8 cellular contexts compared by ENCODE assay signal in genomic region chr12:96427269-96427729, GRCh38. TPM values are rescaled to one million over a fixed set of nuclear protein-coding genes. Genes with fewer than 3 reads are reported as not detected.
DNase-seq lines count a peak whose midpoint lies in the region; ATAC-seq, FAIRE-seq and TF ChIP-seq lines count a peak whose summit lies in the region.

No MANE protein-coding gene starts in this region.

- H3K36me3 Mint-ChIP-seq in activated naive CD8-positive, alpha-beta T cell treated with anti-CD3 and anti-CD28 coated beads, Interleukin-2, amount 50 U/mL, for 24 hours (ENCODE audit: low read depth), result peaks cover 4% of the 10 kb centered on the region

- H3K4me3 Mint-ChIP-seq in activated naive CD8-positive, alpha-beta T cell treated with anti-CD3 and anti-CD28 coated beads, Interleukin-2, amount 50 U/mL, for 24 hours, result no peak overlapping the region

- intact Hi-C loops in left ventricle myocardium inferior (cut with micrococcal nuclease), result no loop called here
- intact Hi-C loops in gastrocnemius medialis (cut with DNase I; ENCODE audit: low total_unique reads), result no loop called here

- H3K27me3 ChIP-seq in left ventricle myocardium inferior (ENCODE audit: low read depth) (no peaks in the 10 kb centered on the region), gastrocnemius medialis (no peaks in the 10 kb centered on the region)

- peak overlapping the region; percentile 59 for H3K27ac Mint-ChIP-seq in activated naive CD8-positive, alpha-beta T cell treated with anti-CD3 and anti-CD28 coated beads, Interleukin-2, amount 50 U/mL, for 24 hours

- H3K4me1 Mint-ChIP-seq in activated naive CD8-positive, alpha-beta T cell treated with anti-CD3 and anti-CD28 coated beads, Interleukin-2, amount 50 U/mL, for 24 hours, result peaks cover 47% of the 10 kb centered on the region

- H3K4me1 ChIP-seq in left ventricle myocardium inferior, result peaks cover 11% of the 10 kb centered on the region
- peaks cover 0 to 6% of the 10 kb centered on the region in 2 donors for H3K4me1 ChIP-seq in gastrocnemius medialis

- in situ Hi-C loops in gastrocnemius medialis (cut with MboI; ENCODE audit: low sequenced_read_pairs in 4 of 4), result no loop called here

- TF ChIP-seq CTCF in left ventricle myocardium inferior (IDR thresholded peaks at IDR 0.05; ENCODE audit: borderline replicate concordance), result no peak
- no peak for TF ChIP-seq CTCF in gastrocnemius medialis (IDR thresholded peaks at IDR 0.05 in 4 of 5, conservative IDR thresholded peaks at IDR 0.05 in 1 of 5)

- peak overlapping the region; percentile 63 for H3K27ac ChIP-seq in left ventricle myocardium inferior (replicated peaks)
- peak overlapping the region; percentile 33 to 77 (median 72) for H3K27ac ChIP-seq in gastrocnemius medialis

- no peaks in the 10 kb centered on the region for H3K9me3 ChIP-seq in left ventricle myocardium inferior (replicated peaks)
- H3K9me3 ChIP-seq in gastrocnemius medialis, result no peaks in the 10 kb centered on the region

- peak; percentile 61 for ATAC-seq in activated naive CD8-positive, alpha-beta T cell treated with anti-CD3 and anti-CD28 coated beads, Interleukin-2, amount 50 U/mL, for 24 hours
- peak; percentile 82 to 92 for ATAC-seq in gastrocnemius medialis
- no peak for ATAC-seq in GM19397 (IDR thresholded peaks at IDR 0.05; ENCODE audit: unreplicated experiment)
- ATAC-seq in HG02885 (IDR thresholded peaks at IDR 0.05; ENCODE audit: poor library complexity, unreplicated experiment), result no peak

- H3K4me3 ChIP-seq in left ventricle myocardium inferior (no peak overlapping the region), gastrocnemius medialis (no peak overlapping the region)

- DNase-seq in stimulated activated CD4-positive, alpha-beta T cell treated with anti-CD3 and anti-CD28 coated beads, Interleukin-12 subunit alpha, Interleukin-12 subunit beta, amount 100 ng/mL, for 48 hours (ENCODE audit: low read depth in 2 of 3, low spot score in 1 of 3), result peak in 2 of 3 donors; percentile 20 to 40
- no peak for DNase-seq in stimulated activated CD4-positive, alpha-beta T cell treated with anti-CD3 and anti-CD28 coated beads, Interleukin-12 subunit alpha, Interleukin-12 subunit beta, amount 100 ng/mL, for 4 hours
- DNase-seq in activated naive CD8-positive, alpha-beta T cell treated with anti-CD3 and anti-CD28 coated beads, Interleukin-2, amount 50 U/mL, for 24 hours, result peak; percentile 39
- DNase-seq in left ventricle myocardium inferior, result peak; percentile 22
- peak; percentile 30 to 61 for DNase-seq in gastrocnemius medialis
- no peak for DNase-seq in GM19239 (ENCODE audit: insufficient read length, low spot score)

- no peaks in the 10 kb centered on the region for H3K9me3 Mint-ChIP-seq in activated naive CD8-positive, alpha-beta T cell treated with anti-CD3 and anti-CD28 coated beads, Interleukin-2, amount 50 U/mL, for 24 hours

- no peak for FAIRE-seq in GM19239 (lab: Jason Lieb, UNC)

- H3K27me3 Mint-ChIP-seq in activated naive CD8-positive, alpha-beta T cell treated with anti-CD3 and anti-CD28 coated beads, Interleukin-2, amount 50 U/mL, for 24 hours, result no peaks in the 10 kb centered on the region

- no peaks in the 10 kb centered on the region for H3K36me3 ChIP-seq in left ventricle myocardium inferior
- no peaks in the 10 kb centered on the region for H3K36me3 ChIP-seq in gastrocnemius medialis

- peak; percentile 35 to 58 for TF ChIP-seq POLR2A in gastrocnemius medialis (IDR thresholded peaks at IDR 0.05)

RNA-seq across cellular contexts. Expression of gene CDK17, which starts 27.1 kb away (rescaled TPM):
- 15.9 TPM for total RNA-seq in left ventricle myocardium inferior
- total RNA-seq in gastrocnemius medialis, result 10 to 100 TPM; 10.9 to 25.1 (median 20.9) TPM

Comparison
In these comparisons a context has a peak if more than half of its experiments do, and no peak if none do; other contexts are left out.
1. DNase-seq: peak in stimulated activated CD4-positive, alpha-beta T cell treated with anti-CD3 and anti-CD28 coated beads, Interleukin-12 subunit alpha, Interleukin-12 subunit beta, amount 100 ng/mL, for 48 hours (2 of 3), activated naive CD8-positive, alpha-beta T cell treated with anti-CD3 and anti-CD28 coated beads, Interleukin-2, amount 50 U/mL, for 24 hours (single experiment), left ventricle myocardium inferior (single experiment) and gastrocnemius medialis (2 of 2); none in stimulated activated CD4-positive, alpha-beta T cell treated with anti-CD3 and anti-CD28 coated beads, Interleukin-12 subunit alpha, Interleukin-12 subunit beta, amount 100 ng/mL, for 4 hours (single experiment) and GM19239 (single experiment).
2. ATAC-seq: peak in activated naive CD8-positive, alpha-beta T cell treated with anti-CD3 and anti-CD28 coated beads, Interleukin-2, amount 50 U/mL, for 24 hours (single experiment) and gastrocnemius medialis (2 of 2); none in GM19397 (single experiment) and HG02885 (single experiment).